ENCODE assay signal across 10 cellular contexts in genomic region chr17:67442787-67443624, GRCh38.
DNase-seq lines count a peak whose midpoint lies in the region; ATAC-seq and TF ChIP-seq lines count a peak whose summit lies in the region.
"Had no signal": no experiment of that assay in that cellular context is flagged by ENCODE, and none has a peak within 500 bp of the region (broad histone marks: within the 10 kb centered on the region; RNA-seq: fewer than 3 reads in every experiment).

No MANE protein-coding gene starts in this region.

- H3K9me3 ChIP-seq in heart right ventricle (no peaks in the 10 kb centered on the region), aorta (ENCODE audit: control insufficient read depth, low read length) (no peaks in the 10 kb centered on the region)
- H3K9me3 ChIP-seq: ascending aorta had no signal

- 50 to 56% methylated on average over 13 of the region's 13 CpGs for WGBS in heart right ventricle, 2 donors
- 48 to 55% methylated on average over 13 of the region's 13 CpGs for WGBS in aorta, 2 donors

- no peaks in the 10 kb centered on the region for H3K9me3 Mint-ChIP-seq in mesothelial cell of epicardium

- H3K27ac ChIP-seq in heart right ventricle: peak overlapping the region in 9 of 10 donors; percentile 32 to 87 (median 70)
- H3K27ac ChIP-seq in aorta (ENCODE audit: low read depth in 1 of 2, low read length in 2 of 2): no peak overlapping the region
- H3K27ac ChIP-seq: ascending aorta had no signal

- intact Hi-C loops in heart right ventricle (cut with DNase I) (no loop called here), left cardiac atrium (cut with DNase I) (loop anchor here in 1 of 2 donors (5.0 kb wide), 2 partner anchors 51 to 66 kb away; partner anchors contain the start of gene PITPNC1), aorta (cut with DNase I) (no loop called here)

- peak overlapping the region in 1 of 10 donors; percentile 8 for H3K4me3 ChIP-seq in heart right ventricle
- H3K4me3 ChIP-seq in astrocyte of the cerebellum (ENCODE audit: low read depth, low read length): no peak overlapping the region
- H3K4me3 ChIP-seq in aorta (ENCODE audit: low read length in 2 of 2): no peak overlapping the region
- H3K4me3 ChIP-seq: ascending aorta had no signal

- TF ChIP-seq CTCF in heart right ventricle (IDR thresholded peaks at IDR 0.05) (no peak), astrocyte of the cerebellum (IDR thresholded peaks at IDR 0.05; ENCODE audit: low read depth, low read length, missing control alignments) (no peak), mesothelial cell of epicardium (IDR thresholded peaks at IDR 0.05; ENCODE audit: unreplicated experiment) (no peak)

- peak in 4 of 8 donors; percentile 9 to 35 (median 18) for ATAC-seq in heart right ventricle
- ATAC-seq in left cardiac atrium: no peak
- ATAC-seq in aorta (ENCODE audit: low FRiP score): peak; percentile 22
- no peak for ATAC-seq in HG03571 (IDR thresholded peaks at IDR 0.05; ENCODE audit: unreplicated experiment)

- no peaks in the 10 kb centered on the region for H3K36me3 ChIP-seq in heart right ventricle
- H3K36me3 ChIP-seq in aorta (ENCODE audit: control insufficient read depth in 1 of 2, insufficient read depth in 2 of 2, low read length in 1 of 2): no peaks in the 10 kb centered on the region
- H3K36me3 ChIP-seq: ascending aorta had no signal

- in situ Hi-C loops in astrocyte of the cerebellum (cut with HindIII; ENCODE audit: low sequenced_read_pairs): no loop called here

- H3K36me3 Mint-ChIP-seq in mesothelial cell of epicardium: no peaks in the 10 kb centered on the region

- no peak overlapping the region for H3K4me3 Mint-ChIP-seq in mesothelial cell of epicardium

- peak overlapping the region; percentile 75 for H3K27ac Mint-ChIP-seq in mesothelial cell of epicardium

- DNase-seq in heart right ventricle: no peak
- DNase-seq in left cardiac atrium: no peak
- DNase-seq in astrocyte of the cerebellum (ENCODE audit: low read depth): peak; percentile 63
- no peak for DNase-seq in mesothelial cell of epicardium (ENCODE audit: low spot score in 2 of 2, unreplicated experiment in 2 of 2)
- peak in 1 of 2 donors; percentile 37 for DNase-seq in aorta
- DNase-seq in globus pallidus (ENCODE audit: low spot score): no peak
- DNase-seq in hippocampal formation (lab: John Stamatoyannopoulos, UW): no peak
- DNase-seq: NK-92 treated with Interleukin-12 subunit alpha and Interleukin-12 subunit beta, amount 100 ng/mL, for 24 hours had no signal

- peaks cover 25% of the 10 kb centered on the region for H3K4me1 Mint-ChIP-seq in mesothelial cell of epicardium

- H3K4me1 ChIP-seq in heart right ventricle: peaks cover 0 to 74% (median 52%) of the 10 kb centered on the region in 9 donors
- no peaks in the 10 kb centered on the region for H3K4me1 ChIP-seq in aorta (ENCODE audit: control insufficient read depth in 1 of 2, insufficient read depth in 2 of 2, low read length in 2 of 2)
- H3K4me1 ChIP-seq: ascending aorta had no signal

- H3K27me3 Mint-ChIP-seq in mesothelial cell of epicardium (ENCODE audit: low read depth): no peaks in the 10 kb centered on the region

- H3K27me3 ChIP-seq in heart right ventricle (no peaks in the 10 kb centered on the region), aorta (ENCODE audit: control insufficient read depth in 1 of 2, insufficient read depth in 2 of 2, low read length in 1 of 2) (no peaks in the 10 kb centered on the region)
- H3K27me3 ChIP-seq: ascending aorta had no signal

Comparison
In these comparisons a context has a peak if more than half of its experiments do, and no peak if none do; other contexts are left out.
1. H3K27ac ChIP-seq: peak in heart right ventricle (9 of 10); none in aorta (0 of 2).